1 cellular context compared by ENCODE assay signal in the genomic region with DNA sequence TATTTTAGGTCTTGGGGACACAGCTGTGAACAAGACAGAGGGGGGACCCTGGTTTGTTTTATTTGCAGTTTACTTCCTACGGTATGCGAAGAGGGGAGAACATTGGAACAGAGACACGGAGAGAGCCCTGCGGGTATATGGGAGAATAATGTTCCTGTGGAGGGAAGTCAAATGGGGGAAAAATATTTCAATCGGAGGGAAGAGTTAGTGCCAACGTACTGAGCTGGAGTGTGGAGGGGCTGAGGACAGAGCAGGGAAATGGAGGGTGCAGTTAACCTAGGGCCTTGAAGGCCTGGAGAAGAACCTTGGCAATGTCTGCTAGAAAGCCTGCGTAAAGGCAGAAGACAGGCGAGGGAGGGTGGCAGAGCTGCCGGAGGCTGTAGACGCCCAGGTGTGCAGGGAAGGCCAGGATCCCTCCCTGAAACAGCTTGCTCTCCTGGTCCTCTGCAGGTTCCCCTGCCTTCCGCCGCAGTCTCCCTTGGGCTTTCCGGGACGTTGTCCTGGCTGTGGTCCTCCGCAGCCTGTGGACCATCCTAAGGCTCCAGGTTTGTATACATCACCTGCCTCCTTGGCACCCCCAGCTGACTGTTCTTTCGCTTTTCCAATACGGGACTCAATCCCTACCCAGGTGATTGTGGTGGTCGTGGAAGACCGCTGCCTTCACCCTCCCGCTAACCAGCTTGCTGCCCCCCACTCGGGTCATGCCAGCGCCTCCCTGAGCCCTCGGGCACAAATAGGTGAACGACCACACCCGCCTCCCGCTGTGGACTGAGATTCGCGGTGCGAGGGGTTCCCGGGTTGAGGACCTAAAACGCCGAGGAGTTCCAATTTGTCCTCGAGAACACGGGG.
A peak's percentile ranks its signal among the peaks of the same experiment; 100 is the strongest.
TF ChIP-seq lines count a peak whose summit lies in the region.

No MANE protein-coding gene starts in this region.

TF ChIP-seq in A549, 52 proteins besides CTCF, POLR2A, EP300 and RAD21 (continued from another document):
- TF ChIP-seq, protein P1, sequence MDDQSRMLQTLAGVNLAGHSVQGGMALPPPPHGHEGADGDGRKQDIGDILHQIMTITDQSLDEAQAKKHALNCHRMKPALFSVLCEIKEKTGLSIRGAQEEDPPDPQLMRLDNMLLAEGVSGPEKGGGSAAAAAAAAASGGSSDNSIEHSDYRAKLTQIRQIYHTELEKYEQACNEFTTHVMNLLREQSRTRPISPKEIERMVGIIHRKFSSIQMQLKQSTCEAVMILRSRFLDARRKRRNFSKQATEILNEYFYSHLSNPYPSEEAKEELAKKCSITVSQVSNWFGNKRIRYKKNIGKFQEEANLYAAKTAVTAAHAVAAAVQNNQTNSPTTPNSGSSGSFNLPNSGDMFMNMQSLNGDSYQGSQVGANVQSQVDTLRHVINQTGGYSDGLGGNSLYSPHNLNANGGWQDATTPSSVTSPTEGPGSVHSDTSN (IDR thresholded peaks at IDR 0.05), result peak; percentile 52; the same call in 1 of the 2 replicates
- no peak for TF ChIP-seq EHMT2 (IDR thresholded peaks at IDR 0.05; ENCODE audit: low read depth)
